In the genomic region with DNA sequence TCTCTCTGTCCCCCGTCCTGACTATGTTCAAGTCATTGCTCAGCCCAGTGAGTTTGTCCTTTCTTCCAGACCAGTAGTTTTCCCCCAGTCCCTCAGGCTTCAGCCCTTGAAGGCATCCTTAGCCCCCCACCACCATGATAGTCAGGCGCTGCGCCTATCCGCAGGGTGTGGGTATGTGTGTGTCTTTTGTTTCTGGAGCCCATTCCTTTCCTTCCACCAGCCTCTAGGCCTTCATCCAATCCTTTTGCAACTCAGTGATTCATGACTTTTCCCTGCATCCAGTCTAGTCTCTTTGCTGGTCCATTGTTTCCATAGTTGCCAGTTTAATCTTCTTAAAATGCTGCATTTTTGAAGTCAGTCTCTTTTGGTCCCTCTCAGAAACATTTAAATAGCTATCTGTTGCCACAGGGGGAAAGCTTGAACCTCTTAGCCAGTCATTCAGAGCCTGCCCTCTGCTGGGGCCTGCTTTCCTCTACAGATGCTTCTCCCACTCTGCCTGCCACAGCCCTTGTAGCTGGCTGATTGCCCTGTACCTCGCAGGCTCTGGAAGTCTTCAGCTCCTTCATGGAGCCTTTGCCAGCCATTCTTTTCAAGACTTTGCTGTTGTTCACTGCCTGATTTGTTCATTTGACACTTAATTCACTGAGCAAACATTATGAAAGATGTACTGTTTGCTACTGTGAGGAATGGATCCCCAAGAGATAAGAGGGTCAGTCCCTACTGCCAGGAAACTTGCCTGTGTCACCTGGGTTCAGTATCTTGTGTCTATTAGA, we compare ENCODE assay signal across 1 cellular context.
TF ChIP-seq lines count a peak whose summit lies in the region.

No MANE protein-coding gene starts in this region.

TF ChIP-seq in H1, 55 proteins besides CTCF, POLR2A, EP300 and RAD21 (continued from another document):
- TF ChIP-seq, protein P1, sequence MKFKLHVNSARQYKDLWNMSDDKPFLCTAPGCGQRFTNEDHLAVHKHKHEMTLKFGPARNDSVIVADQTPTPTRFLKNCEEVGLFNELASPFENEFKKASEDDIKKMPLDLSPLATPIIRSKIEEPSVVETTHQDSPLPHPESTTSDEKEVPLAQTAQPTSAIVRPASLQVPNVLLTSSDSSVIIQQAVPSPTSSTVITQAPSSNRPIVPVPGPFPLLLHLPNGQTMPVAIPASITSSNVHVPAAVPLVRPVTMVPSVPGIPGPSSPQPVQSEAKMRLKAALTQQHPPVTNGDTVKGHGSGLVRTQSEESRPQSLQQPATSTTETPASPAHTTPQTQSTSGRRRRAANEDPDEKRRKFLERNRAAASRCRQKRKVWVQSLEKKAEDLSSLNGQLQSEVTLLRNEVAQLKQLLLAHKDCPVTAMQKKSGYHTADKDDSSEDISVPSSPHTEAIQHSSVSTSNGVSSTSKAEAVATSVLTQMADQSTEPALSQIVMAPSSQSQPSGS (IDR thresholded peaks at IDR 0.05; ENCODE audit: low read length) = no peak
- TF ChIP-seq SUZ12 (IDR thresholded peaks at IDR 0.05; ENCODE audit: low read length) = no peak
- TF ChIP-seq GTF2F1 (IDR thresholded peaks at IDR 0.05; ENCODE audit: borderline replicate concordance, low read depth, low read length) = no peak
- no peak for TF ChIP-seq FOSL1 (IDR thresholded peaks at IDR 0.05; ENCODE audit: insufficient read depth, low read depth, low read length)
- no peak for TF ChIP-seq POLR2AphosphoS5 (IDR thresholded peaks at IDR 0.05; ENCODE audit: low read depth, low read length)
- TF ChIP-seq SIN3A (conservative IDR thresholded peaks at IDR 0.05 in 1 of 2, IDR thresholded peaks at IDR 0.05 in 1 of 2; ENCODE audit: low read depth in 1 of 2, low read length in 2 of 2) = no peak
- no peak for TF ChIP-seq EGR1 (IDR thresholded peaks at IDR 0.05; ENCODE audit: borderline replicate concordance, low read depth, low read length)
- no peak for TF ChIP-seq PHF8 (conservative IDR thresholded peaks at IDR 0.05; ENCODE audit: low read depth, low read length)
- no peak for TF ChIP-seq TCF12 (IDR thresholded peaks at IDR 0.05; ENCODE audit: low read depth, low read length)
- TF ChIP-seq, protein P2, sequence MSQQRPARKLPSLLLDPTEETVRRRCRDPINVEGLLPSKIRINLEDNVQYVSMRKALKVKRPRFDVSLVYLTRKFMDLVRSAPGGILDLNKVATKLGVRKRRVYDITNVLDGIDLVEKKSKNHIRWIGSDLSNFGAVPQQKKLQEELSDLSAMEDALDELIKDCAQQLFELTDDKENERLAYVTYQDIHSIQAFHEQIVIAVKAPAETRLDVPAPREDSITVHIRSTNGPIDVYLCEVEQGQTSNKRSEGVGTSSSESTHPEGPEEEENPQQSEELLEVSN (IDR thresholded peaks at IDR 0.05) = no peak
- no peak for TF ChIP-seq CBX5 (IDR thresholded peaks at IDR 0.05; ENCODE audit: low read depth, low read length)
- TF ChIP-seq, protein P3, sequence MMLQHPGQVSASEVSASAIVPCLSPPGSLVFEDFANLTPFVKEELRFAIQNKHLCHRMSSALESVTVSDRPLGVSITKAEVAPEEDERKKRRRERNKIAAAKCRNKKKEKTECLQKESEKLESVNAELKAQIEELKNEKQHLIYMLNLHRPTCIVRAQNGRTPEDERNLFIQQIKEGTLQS (IDR thresholded peaks at IDR 0.05; ENCODE audit: insufficient read depth, low read depth, low read length) = no peak
- TF ChIP-seq NRF1 (IDR thresholded peaks at IDR 0.05; ENCODE audit: low read depth, low read length) = no peak
- no peak for TF ChIP-seq TAF7 (optimal IDR thresholded peaks at IDR 0.05; ENCODE audit: borderline replicate concordance, low read depth, low read length)
- no peak for TF ChIP-seq GABPA (IDR thresholded peaks at IDR 0.05; ENCODE audit: borderline replicate concordance, insufficient read depth, low read length)
- TF ChIP-seq RNF2 (IDR thresholded peaks at IDR 0.05; ENCODE audit: borderline replicate concordance, low read depth, low read length, missing control alignments, poor library complexity, severe bottlenecking) = no peak
- no peak for TF ChIP-seq SRF (IDR thresholded peaks at IDR 0.05; ENCODE audit: low read depth, low read length)
- TF ChIP-seq CHD2 (IDR thresholded peaks at IDR 0.05; ENCODE audit: low read length) = no peak
